In genomic region chr2:218710687-218711549, GRCh38 we compare ENCODE assay signal across 8 cellular contexts. TPM values are rescaled to one million over a fixed set of nuclear protein-coding genes. Genes with fewer than 3 reads are reported as not detected.
DNase-seq lines count a peak whose midpoint lies in the region; ATAC-seq and TF ChIP-seq lines count a peak whose summit lies in the region.

Gene TTLL4 (plus strand): TSS chr2:218710835. CDS start chr2:218737677, 26,842 bp downstream.

- DNase-seq in NCI-H1694 (lab: John Stamatoyannopoulos, UW) (peak; percentile 95), amniotic stem cell (lab: John Stamatoyannopoulos, UW) (peak; percentile 95), left ventricle myocardium inferior (peak; percentile 98), prostate gland (ENCODE audit: low spot score) (peak; percentile 97)

- peak within 1 kb of the TSS; percentile 89 for H3K27ac Mint-ChIP-seq in T-helper 1 cell treated with Interleukin-12 subunit alpha and Interleukin-12 subunit beta and Interleukin-4 antibody, amounts not matched to agents 30 μg/mL and 1 μg/mL, for 36 hours

- H3K4me1 Mint-ChIP-seq in T-helper 1 cell treated with Interleukin-12 subunit alpha and Interleukin-12 subunit beta and Interleukin-4 antibody, amounts not matched to agents 30 μg/mL and 1 μg/mL, for 36 hours (ENCODE audit: low read depth): peaks cover 20% of the 10 kb centered on the region

- H3K9me3 ChIP-seq in left ventricle myocardium inferior (replicated peaks) (no peaks in the 10 kb centered on the region), prostate gland (no peaks in the 10 kb centered on the region)

- peaks cover 4% of the 10 kb centered on the region for H3K27me3 Mint-ChIP-seq in T-helper 1 cell treated with Interleukin-12 subunit alpha and Interleukin-12 subunit beta and Interleukin-4 antibody, amounts not matched to agents 30 μg/mL and 1 μg/mL, for 36 hours (ENCODE audit: low read depth)

- peaks cover 27% of the 10 kb centered on the region for H3K4me1 ChIP-seq in left ventricle myocardium inferior
- H3K4me1 ChIP-seq in prostate gland (replicated peaks): no peaks in the 10 kb centered on the region
- H3K4me1 ChIP-seq in urinary bladder (ENCODE audit: insufficient read depth): peaks cover 1% of the 10 kb centered on the region

- H3K27ac ChIP-seq in left ventricle myocardium inferior (replicated peaks) (peak within 1 kb of the TSS; percentile 94), prostate gland (peak within 1 kb of the TSS; percentile 93 to 95), urinary bladder (ENCODE audit: low read depth) (peak within 1 kb of the TSS; percentile 86)

- ATAC-seq in HG02885 (IDR thresholded peaks at IDR 0.05; ENCODE audit: poor library complexity, unreplicated experiment): peak; percentile 96

- H3K9me3 Mint-ChIP-seq in T-helper 1 cell treated with Interleukin-12 subunit alpha and Interleukin-12 subunit beta and Interleukin-4 antibody, amounts not matched to agents 30 μg/mL and 1 μg/mL, for 36 hours: no peaks in the 10 kb centered on the region

- TF ChIP-seq CTCF in left ventricle myocardium inferior (IDR thresholded peaks at IDR 0.05; ENCODE audit: borderline replicate concordance) (peak; percentile 95), prostate gland (IDR thresholded peaks at IDR 0.05) (peak; percentile 89 to 99 (median 93))

- intact Hi-C loops in left ventricle myocardium inferior (cut with micrococcal nuclease): no loop called here
- intact Hi-C loops in prostate gland (cut with DNase I): loop anchor here (2.0 kb wide), 1 partner anchor 136 kb away; no protein-coding TSS in a partner anchor

- under 1% methylated on average over 65 of the region's 74 CpGs for WGBS in prostate gland
- under 1% methylated on average over 74 of the region's 74 CpGs for WGBS in urinary bladder

- H3K36me3 Mint-ChIP-seq in T-helper 1 cell treated with Interleukin-12 subunit alpha and Interleukin-12 subunit beta and Interleukin-4 antibody, amounts not matched to agents 30 μg/mL and 1 μg/mL, for 36 hours (ENCODE audit: low read depth): peaks cover 7% of the 10 kb centered on the region

- TF ChIP-seq POLR2A in GM15510 (IDR thresholded peaks at IDR 0.05; ENCODE audit: borderline replicate concordance, extremely low read depth, insufficient read length) (peak; percentile 66), prostate gland (IDR thresholded peaks at IDR 0.05) (peak; percentile 87)

- H3K4me3 ChIP-seq in left ventricle myocardium inferior (peak within 1 kb of the TSS; percentile 95), prostate gland (peak within 1 kb of the TSS; percentile 69 to 78), urinary bladder (ENCODE audit: low read depth, low read length) (peak within 1 kb of the TSS; percentile 65)

- peak within 1 kb of the TSS; percentile 96 for H3K4me3 Mint-ChIP-seq in T-helper 1 cell treated with Interleukin-12 subunit alpha and Interleukin-12 subunit beta and Interleukin-4 antibody, amounts not matched to agents 30 μg/mL and 1 μg/mL, for 36 hours

- H3K27me3 ChIP-seq in left ventricle myocardium inferior (ENCODE audit: low read depth) (no peaks in the 10 kb centered on the region), prostate gland (replicated peaks; ENCODE audit: insufficient read depth) (no peaks in the 10 kb centered on the region)

- H3K36me3 ChIP-seq in left ventricle myocardium inferior (peaks cover 3% of the 10 kb centered on the region), prostate gland (no peaks in the 10 kb centered on the region), urinary bladder (ENCODE audit: insufficient read depth) (no peaks in the 10 kb centered on the region)

RNA-seq across cellular contexts. Expression of gene TTLL4, which starts in this region (rescaled TPM):
- 6.2 TPM for total RNA-seq in left ventricle myocardium inferior
- 10 to 100 TPM; 21.1 to 63.8 TPM for total RNA-seq in prostate gland
- total RNA-seq in urinary bladder: 8.8 TPM
- polyA plus RNA-seq in urinary bladder: 9.0 TPM

Comparison
In these comparisons a context has a peak if more than half of its experiments do, and no peak if none do; other contexts are left out.
1. Peak in every context shown above with its lines: DNase-seq, ATAC-seq, H3K4me3 ChIP-seq and H3K27ac ChIP-seq.